8 cellular contexts compared by ENCODE assay signal in genomic region chr1:61079898-61080336, GRCh38. TPM values are rescaled to one million over a fixed set of nuclear protein-coding genes. Genes with fewer than 3 reads are reported as not detected.
A peak's percentile ranks its signal among the peaks of the same experiment; 100 is the strongest.
DNase-seq lines count a peak whose midpoint lies in the region; ATAC-seq, FAIRE-seq and TF ChIP-seq lines count a peak whose summit lies in the region.

No MANE protein-coding gene starts in this region.

- peak; percentile 80 for FAIRE-seq in HepG2 (lab: Jason Lieb, UNC)

- no peak for TF ChIP-seq POLR2A in HepG2 (IDR thresholded peaks at IDR 0.05; ENCODE audit: insufficient read depth in 1 of 2, low read depth in 2 of 2, low read length in 2 of 2)

- H3K4me3 ChIP-seq in dorsolateral prefrontal cortex (peak overlapping the region in 57 of 59 donors; percentile 2 to 97 (median 77)), HepG2 (replicated peaks in 1 of 3; ENCODE audit: insufficient read depth in 1 of 3, low read depth in 2 of 3, low read length in 3 of 3) (peak overlapping the region; percentile 8 to 95 (median 36); a peak in 5 of 6 replicates), subcutaneous abdominal adipose tissue (ENCODE audit: low read depth in 1 of 5, low read length in 5 of 5) (peak overlapping the region in 4 of 5 donors; percentile 80 to 93 (median 84))

- intact Hi-C loops in dorsolateral prefrontal cortex (cut with DNase I) (loop anchor here (2.0 to 10.0 kb wide), 4 partner anchors 42 to 195 kb away; no protein-coding TSS in a partner anchor), HepG2 (cut with micrococcal nuclease; ENCODE audit: unreplicated experiment) (loop anchor here (5.0 to 10.0 kb wide), 2 partner anchors 32 to 105 kb away; no protein-coding TSS in a partner anchor)

- TF ChIP-seq CTCF in dorsolateral prefrontal cortex (IDR thresholded peaks at IDR 0.05 in 54 of 56, conservative IDR thresholded peaks at IDR 0.05 in 2 of 56; ENCODE audit: low read depth in 1 of 56, partially characterized antibody in 56 of 56) (peak in 54 of 56 donors; percentile 20 to 74 (median 54)), HepG2 (CRISPR knock-in tag; IDR thresholded peaks at IDR 0.05) (peak; percentile 67)

- H2AFZ ChIP-seq in HepG2 (ENCODE audit: low read length) = peak overlapping the region; percentile 35

- ATAC-seq in HepG2 (peak; percentile 37), GM18517 (IDR thresholded peaks at IDR 0.05; ENCODE audit: unreplicated experiment) (no peak), HG03097 (IDR thresholded peaks at IDR 0.05; ENCODE audit: low FRiP score, unreplicated experiment) (no peak)

- WGBS in HepG2 (ENCODE audit: low lambda C conversion rate) = 3% methylated on average over 14 of the region's 14 CpGs

- DNase-seq in CD1c-positive myeloid dendritic cell (ENCODE audit: extremely low spot score) (peak; percentile 30), HT-29 (ENCODE audit: low spot score) (peak; percentile 68), SHP77 (lab: John Stamatoyannopoulos, UW) (peak; percentile 60 to 70), dorsolateral prefrontal cortex (peak; percentile 60 to 81 (median 72)), HepG2 (ENCODE audit: low spot score) (peak; percentile 77)

- CTCF ChIA-PET in HepG2 (lab: Yijun Ruan, JAX; ENCODE audit: low intra/inter-chr PET ratio, low total read pairs) = no interaction called here

- no TSS peak for BruUV-seq in HepG2 (replicated peaks; lab: Mats Ljungman, UMichigan)

- no peaks in the 10 kb centered on the region for H3K9me3 ChIP-seq in HepG2 (ENCODE audit: low read length)
- H3K9me3 ChIP-seq in subcutaneous abdominal adipose tissue (ENCODE audit: control insufficient read depth in 5 of 5, low read length in 5 of 5) = no peaks in the 10 kb centered on the region

- TF ChIP-seq RAD21 in HepG2 (CRISPR knock-in tag; IDR thresholded peaks at IDR 0.05) = no peak

- POLR2A ChIA-PET in HepG2 (lab: Yijun Ruan, JAX) = no interaction called here

- in situ Hi-C loops in HepG2 (cut with HindIII; ENCODE audit: extremely low pct_ligation_motif_present, low pct_unique_long_range_greater_than_20kb) = no loop called here

- H3K4me2 ChIP-seq in HepG2 (ENCODE audit: low read depth, low read length) = peak overlapping the region; percentile 78

- H3K27ac ChIP-seq in dorsolateral prefrontal cortex (peak overlapping the region; percentile 41 to 99 (median 96)), HepG2 (ENCODE audit: extremely low read length, insufficient read depth, low read length) (peak overlapping the region; percentile 54), subcutaneous abdominal adipose tissue (ENCODE audit: low read depth, low read length) (peak overlapping the region; percentile 66)

- TF ChIP-seq EP300 in HepG2 (IDR thresholded peaks at IDR 0.05; ENCODE audit: low read depth in 2 of 2, low read length in 2 of 2) (peak in 1 of 2 experiments; percentile 56; a peak in 1 of 4 replicates), HepG2 (CRISPR knock-in tag; IDR thresholded peaks at IDR 0.05; ENCODE audit: borderline replicate concordance) (no peak)

- peak overlapping the region; percentile 39; the same call in 1 of the 2 replicates for H3K9ac ChIP-seq in HepG2 (ENCODE audit: insufficient read depth, low read depth, low read length)
- H3K9ac ChIP-seq in subcutaneous abdominal adipose tissue (ENCODE audit: low read length in 5 of 5) = peak overlapping the region in 2 of 5 donors; percentile 16 to 30

- H3K27me3 ChIP-seq in dorsolateral prefrontal cortex (no peaks in the 10 kb centered on the region), HepG2 (ENCODE audit: control insufficient read depth in 1 of 2, insufficient read depth in 2 of 2, low read length in 2 of 2) (no peaks in the 10 kb centered on the region; a peak in 1 of 5 replicates), subcutaneous abdominal adipose tissue (ENCODE audit: control insufficient read depth in 5 of 5, insufficient read depth in 4 of 5, low read length in 5 of 5) (no peaks in the 10 kb centered on the region)

- H3K79me2 ChIP-seq in HepG2 (ENCODE audit: insufficient read depth, low read length) = peaks cover 39% of the 10 kb centered on the region

- H3K36me3 ChIP-seq in HepG2 (replicated peaks in 1 of 2; ENCODE audit: control insufficient read depth in 1 of 2, insufficient read depth in 2 of 2, low read length in 2 of 2) (no peaks in the 10 kb centered on the region), subcutaneous abdominal adipose tissue (ENCODE audit: control insufficient read depth in 5 of 5, insufficient read depth in 5 of 5, low read length in 5 of 5) (no peaks in the 10 kb centered on the region)

- peaks cover 8% of the 10 kb centered on the region; the same call in 1 of the 2 replicates for H4K20me1 ChIP-seq in HepG2 (ENCODE audit: insufficient read depth, low read length)

- peaks cover 43% of the 10 kb centered on the region for H3K4me1 ChIP-seq in HepG2 (ENCODE audit: insufficient read depth, low read length)
- H3K4me1 ChIP-seq in subcutaneous abdominal adipose tissue (ENCODE audit: control insufficient read depth in 5 of 5, insufficient read depth in 5 of 5, low read length in 5 of 5) = peaks cover 9 to 58% (median 51%) of the 10 kb centered on the region in 5 donors

TF ChIP-seq in HepG2, 621 proteins besides CTCF, POLR2A, EP300 and RAD21 (continues in another document):
- TF ChIP-seq ZNF20 (CRISPR knock-in tag; IDR thresholded peaks at IDR 0.05) (no peak), CBX5 (CRISPR knock-in tag; IDR thresholded peaks at IDR 0.05; ENCODE audit: borderline replicate concordance) (no peak; the same call in 1 of the 2 replicates), GTF3A (CRISPR knock-in tag; conservative IDR thresholded peaks at IDR 0.05) (no peak), TBX3 (IDR thresholded peaks at IDR 0.05; ENCODE audit: borderline replicate concordance) (no peak), ZNF740 (CRISPR knock-in tag; IDR thresholded peaks at IDR 0.05) (no peak), ZNF256 (CRISPR knock-in tag; conservative IDR thresholded peaks at IDR 0.05) (no peak), TEAD2 (CRISPR knock-in tag; IDR thresholded peaks at IDR 0.05) (no peak), ZNF350 (CRISPR knock-in tag; IDR thresholded peaks at IDR 0.05; ENCODE audit: borderline replicate concordance, low read depth) (no peak), GABPA (IDR thresholded peaks at IDR 0.05; ENCODE audit: low read depth, low read length) (no peak), GABPA (CRISPR knock-in tag; IDR thresholded peaks at IDR 0.05; ENCODE audit: low read depth) (peak; percentile 51), DPF2 (CRISPR knock-in tag; IDR thresholded peaks at IDR 0.05; ENCODE audit: borderline replicate concordance, low read depth) (no peak), ZNF761 (CRISPR knock-in tag; conservative IDR thresholded peaks at IDR 0.05) (no peak), TP53 (CRISPR knock-in tag; conservative IDR thresholded peaks at IDR 0.05) (no peak), KDM5B (CRISPR knock-in tag; IDR thresholded peaks at IDR 0.05; ENCODE audit: borderline replicate concordance) (no peak), ZNF557 (CRISPR knock-in tag; IDR thresholded peaks at IDR 0.05) (no peak)
- TF ChIP-seq, protein P1, sequence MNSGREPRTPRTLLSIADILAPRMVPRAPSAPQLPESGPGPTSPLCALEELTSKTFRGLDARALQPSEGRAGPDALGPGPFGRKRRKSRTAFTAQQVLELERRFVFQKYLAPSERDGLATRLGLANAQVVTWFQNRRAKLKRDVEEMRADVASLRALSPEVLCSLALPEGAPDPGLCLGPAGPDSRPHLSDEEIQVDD (CRISPR knock-in tag; IDR thresholded peaks at IDR 0.05; ENCODE audit: borderline replicate concordance) = no peak
- TF ChIP-seq, protein P2, sequence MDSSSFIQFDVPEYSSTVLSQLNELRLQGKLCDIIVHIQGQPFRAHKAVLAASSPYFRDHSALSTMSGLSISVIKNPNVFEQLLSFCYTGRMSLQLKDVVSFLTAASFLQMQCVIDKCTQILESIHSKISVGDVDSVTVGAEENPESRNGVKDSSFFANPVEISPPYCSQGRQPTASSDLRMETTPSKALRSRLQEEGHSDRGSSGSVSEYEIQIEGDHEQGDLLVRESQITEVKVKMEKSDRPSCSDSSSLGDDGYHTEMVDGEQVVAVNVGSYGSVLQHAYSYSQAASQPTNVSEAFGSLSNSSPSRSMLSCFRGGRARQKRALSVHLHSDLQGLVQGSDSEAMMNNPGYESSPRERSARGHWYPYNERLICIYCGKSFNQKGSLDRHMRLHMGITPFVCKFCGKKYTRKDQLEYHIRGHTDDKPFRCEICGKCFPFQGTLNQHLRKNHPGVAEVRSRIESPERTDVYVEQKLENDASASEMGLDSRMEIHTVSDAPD (CRISPR knock-in tag; IDR thresholded peaks at IDR 0.05) = no peak

RNA-seq across cellular contexts. Expression of gene NFIA, which starts 2.4 kb away (rescaled TPM):
- 12.3 and 15.9 TPM in 2 replicates for total RNA-seq in HT-29 (2014; rRNA removed; shearing (Covaris generic))
- total RNA-seq in dorsolateral prefrontal cortex (100 to 1,000 TPM in 40 of 120 experiments, 10 to 100 TPM in 80; 63.0 to 203 (median 91.8) TPM), HepG2 (2016; rRNA removed; fragmentation: Illumina TruSeq; extraction: Trizol) (14.8 and 28.5 TPM in 2 replicates)
- 8.1 and 8.4 TPM in 2 replicates for total RNA-seq in HepG2 (2016; cell fraction: cytosol; rRNA removed; fragmentation: Illumina TruSeq; extraction: Trizol; ENCODE audit: low read depth)
- 11.5 and 25.9 TPM in 2 replicates for total RNA-seq in HepG2 (2016; cell fraction: insoluble cytoplasmic fraction; rRNA removed; fragmentation: Illumina TruSeq; extraction: Trizol)
- total RNA-seq in HepG2 (2016; cell fraction: membrane; rRNA removed; fragmentation: Illumina TruSeq; extraction: Trizol) = 7.4 and 7.5 TPM in 2 replicates
- 110 and 115 TPM in 2 replicates for total RNA-seq in HepG2 (2016; cell fraction: nucleus; rRNA removed; fragmentation: Illumina TruSeq; extraction: Trizol)
- 14.1 and 14.7 TPM in 2 replicates for polyA plus RNA-seq in HepG2 (2011; rRNA removed)
- polyA plus RNA-seq in HepG2 (2011; cell fraction: cytosol; rRNA removed) = 11.0 and 12.6 TPM in 2 replicates
- polyA plus RNA-seq in HepG2 (2011; cell fraction: nucleus; rRNA removed) = 20.1 and 25.7 TPM in 2 replicates
- 4.5 and 5.7 TPM in 2 replicates for polyA plus RNA-seq in HepG2 (2012)
- 0.64 and 0.71 TPM in 2 replicates for polyA plus RNA-seq in HepG2 (2016; cell fraction: cytosol; fragmentation: Illumina TruSeq; extraction: Trizol; ENCODE audit: low read depth)
- polyA plus RNA-seq in HepG2 (2016; cell fraction: insoluble cytoplasmic fraction; fragmentation: Illumina TruSeq; extraction: Trizol; ENCODE audit: low read depth) = 11.5 and 13.5 TPM in 2 replicates
- 3.0 and 3.1 TPM in 2 replicates for polyA plus RNA-seq in HepG2 (2016; cell fraction: membrane; fragmentation: Illumina TruSeq; extraction: Trizol; ENCODE audit: low read depth)
- polyA plus RNA-seq in HepG2 (2016; cell fraction: nucleus; fragmentation: Illumina TruSeq; extraction: Trizol; ENCODE audit: insufficient read depth, low read depth) = 15.9 and 21.9 TPM in 2 replicates
- 62.5 and 117 TPM in 2 replicates for polyA minus RNA-seq in HepG2 (2011; rRNA and poly(A)+ RNA removed; ENCODE audit: low replicate concordance)
- polyA minus RNA-seq in HepG2 (2011; cell fraction: cytosol; rRNA and poly(A)+ RNA removed) = 18.3 and 19.2 TPM in 2 replicates
- polyA minus RNA-seq in HepG2 (2011; cell fraction: nucleus; rRNA and poly(A)+ RNA removed) = 167 and 202 TPM in 2 replicates
